ENCODE assay signal across 8 cellular contexts in genomic region chr19:9818734-9819589, GRCh38. TPM values are rescaled to one million over a fixed set of nuclear protein-coding genes. Genes with fewer than 3 reads are reported as not detected.
DNase-seq lines count a peak whose midpoint lies in the region; ATAC-seq and TF ChIP-seq lines count a peak whose summit lies in the region.

TSS of gene FBXL12 (minus strand) at chr19:9819079. CDS start at chr19:9818813, 266 bp downstream.

- peaks cover 15% of the 10 kb centered on the region for H3K4me1 ChIP-seq in PC-9 (replicated peaks; ENCODE audit: insufficient read depth)

- DNase-seq in DMS114 treated with DMSO at 0.1 percent for 48 hours (lab: John Stamatoyannopoulos, UW; ENCODE audit: unreplicated experiment) (peak; percentile 89), PC-9 (peak; percentile 98 to 100), epithelial cell of prostate (ENCODE audit: low read depth, low spot score) (peak; percentile 93), mucosa of gallbladder (ENCODE audit: low spot score) (peak; percentile 100)
- peak; percentile 98 for DNase-seq in Jurkat, Clone E6-1 (ENCODE audit: low read depth, low spot score)
- DNase-seq in activated T-cell treated with anti-CD3 and anti-CD28 coated beads, Interleukin-2, amount 50 U/mL, for 1 hour: peak; percentile 100
- peak; percentile 100 for DNase-seq in stimulated activated CD8-positive, alpha-beta memory T cell treated with anti-CD3 and anti-CD28 coated beads, Interleukin-4, amount 100 ng/mL, for 4 hours (ENCODE audit: low read depth in 2 of 2, low spot score in 1 of 2)

- H3K4me3 ChIP-seq in Jurkat, Clone E6-1 (ENCODE audit: low read length): peak within 1 kb of the TSS; percentile 88
- H3K4me3 ChIP-seq in PC-9: peak within 1 kb of the TSS; percentile 93

- H3K27ac ChIP-seq in PC-9 (peak within 1 kb of the TSS; percentile 82), epithelial cell of prostate (peak within 1 kb of the TSS; percentile 89)

- ATAC-seq in GM21576 (IDR thresholded peaks at IDR 0.05; ENCODE audit: unreplicated experiment): peak; percentile 82

- intact Hi-C loops in PC-9 (cut with micrococcal nuclease; ENCODE audit: unreplicated experiment): loop anchor here (1.0 to 2.0 kb wide), 3 partner anchors 27 to 51 kb away; partner anchors contain the start of gene ZNF846

- peaks cover 38% of the 10 kb centered on the region for H3K79me2 ChIP-seq in PC-9 (ENCODE audit: low read depth)

- H3K9me2 ChIP-seq in PC-9 (ENCODE audit: insufficient read depth): no peaks in the 10 kb centered on the region

- H3K36me3 ChIP-seq in PC-9 (ENCODE audit: low read depth): peaks cover 10% of the 10 kb centered on the region; the same call in 1 of the 2 replicates

- H3F3A ChIP-seq in PC-9 (ENCODE audit: insufficient read depth, low read depth): peaks cover 7% of the 10 kb centered on the region; the same call in 1 of the 2 replicates

- no TSS peak for BruUV-seq in PC-9 (replicated peaks; lab: Mats Ljungman, UMichigan)

- H3K9me3 ChIP-seq in PC-9 (ENCODE audit: insufficient read depth, low read depth): no peaks in the 10 kb centered on the region

- no peaks in the 10 kb centered on the region for H4K20me1 ChIP-seq in PC-9 (ENCODE audit: insufficient read depth)

- POLR2A ChIA-PET in PC-9 (lab: Charles Lee; ENCODE audit: unreplicated experiment): interaction anchor here (0.5 to 0.7 kb wide), 7 partner anchors 8 to 1367 kb away, joined by 3 to 27 read pairs (median 10); partner anchors contain the start of genes PIN1, ZNF121 and ZNF846

- peak within 1 kb of the TSS; percentile 95 for H2AFZ ChIP-seq in PC-9

- CTCF ChIA-PET in PC-9 (lab: Charles Lee): interaction anchor here (0.6 kb wide), 1 partner anchor 280 kb away, joined by 3 read pairs; no protein-coding TSS in a partner anchor

- no peak for TF ChIP-seq CTCF in PC-9 (conservative IDR thresholded peaks at IDR 0.05)

- peak within 1 kb of the TSS; percentile 83 for H3K4me2 ChIP-seq in PC-9

- H3K27me3 ChIP-seq in PC-9 (ENCODE audit: insufficient read depth, low read depth): no peaks in the 10 kb centered on the region

RNA-seq across cellular contexts. Expression of gene FBXL12, which starts in this region (rescaled TPM):
- 22.3 TPM for polyA plus RNA-seq in Jurkat, Clone E6-1 (2012; ENCODE audit: insufficient read depth, insufficient read length)
- total RNA-seq in PC-9 (2021) (30.7 and 35.8 TPM in 2 replicates), mucosa of gallbladder (31.9 TPM)

Comparison
In these comparisons a context has a peak if more than half of its experiments do, and no peak if none do; other contexts are left out.
1. Peak in every context shown above with its lines: DNase-seq, ATAC-seq, H3K4me3 ChIP-seq and H3K27ac ChIP-seq.